Comparison of ENCODE assay signal across 10 cellular contexts in genomic region chr15:96341465-96342142, GRCh38. TPM values are rescaled to one million over a fixed set of nuclear protein-coding genes. Genes with fewer than 3 reads are reported as not detected.
DNase-seq lines count a peak whose midpoint lies in the region; ATAC-seq, FAIRE-seq and TF ChIP-seq lines count a peak whose summit lies in the region.
"Had no signal": no experiment of that assay in that cellular context is flagged by ENCODE, and none has a peak within 500 bp of the region (broad histone marks: within the 10 kb centered on the region; RNA-seq: fewer than 3 reads in every experiment).

No MANE protein-coding gene starts in this region.

- FAIRE-seq in H1 (lab: Jason Lieb, UNC), result no peak

- CTCF ChIA-PET in H1 (lab: Charles Lee; ENCODE audit: partially characterized antibody), result interaction anchor here (0.5 to 5.8 kb wide), 5 partner anchors 10 to 52 kb away, joined by 3 to 59 read pairs (median 4); partner anchors contain the start of gene NR2F2

- no peak overlapping the region; the same call in 1 of the 2 replicates for H3K18ac ChIP-seq in H1 (ENCODE audit: extremely low read depth, low read length)

- H3K27ac ChIP-seq in H1 (ENCODE audit: low read depth, low read length), result no peak overlapping the region
- peak overlapping the region; percentile 90 for H3K27ac ChIP-seq in suprapubic skin

- H3K36me3 Mint-ChIP-seq in activated T-helper 2 cell treated with anti-CD3 and anti-CD28 coated beads, Interferon-gamma antibody, Interleukin-2, Interleukin-4, amounts not matched to agents 10 μg/mL and 5 μg/mL and 100 μg/mL, durations not matched to agents 14 hours and 24 hours and 36 hours (ENCODE audit: low read depth), result no peaks in the 10 kb centered on the region
- H3K36me3 Mint-ChIP-seq: IgD-negative memory B cell had no signal

- no peaks in the 10 kb centered on the region for H3K9me3 ChIP-seq in NT2/D1 (ENCODE audit: insufficient read depth, low read length)
- H3K9me3 ChIP-seq in H1 (ENCODE audit: insufficient read depth in 2 of 2, low read depth in 1 of 2, low read length in 1 of 2), result no peaks in the 10 kb centered on the region
- no peaks in the 10 kb centered on the region for H3K9me3 ChIP-seq in suprapubic skin

- intact Hi-C loops in activated T-helper 2 cell treated with anti-CD3 and anti-CD28 coated beads, Interferon-gamma antibody, Interleukin-2, Interleukin-4, amounts not matched to agents 10 μg/mL and 5 μg/mL and 100 μg/mL, durations not matched to agents 14 hours and 24 hours and 36 hours (cut with micrococcal nuclease), result loop anchor here (2.0 to 10.0 kb wide), 2 partner anchors 13 to 1317 kb away; no protein-coding TSS in a partner anchor

- H3K9ac ChIP-seq in NT2/D1 (ENCODE audit: insufficient read length, low read depth), result peak overlapping the region; percentile 50
- no peak overlapping the region for H3K9ac ChIP-seq in H1 (replicated peaks in 1 of 4; ENCODE audit: extremely low read depth in 1 of 4, low read depth in 3 of 4, low read length in 3 of 4)

- no peak overlapping the region for H2BK120ac ChIP-seq in H1 (replicated peaks; ENCODE audit: low read depth, low read length)

- H3K79me1 ChIP-seq in H1 (ENCODE audit: low read depth, low read length), result no peaks in the 10 kb centered on the region

- ATAC-seq in HG03025 (IDR thresholded peaks at IDR 0.05; ENCODE audit: low FRiP score, unreplicated experiment), result no peak

- H3K4me1 ChIP-seq in NT2/D1 (ENCODE audit: insufficient read depth, insufficient read length) (peaks cover 12% of the 10 kb centered on the region), H1 (replicated peaks in 1 of 4; ENCODE audit: control insufficient read depth in 3 of 4, insufficient read depth in 4 of 4, low read length in 3 of 4) (peaks cover 21 to 36% (median 26%) of the 10 kb centered on the region in 4 experiments), suprapubic skin (peaks cover 11% of the 10 kb centered on the region)

- DNase-seq in NT2/D1 (ENCODE audit: low read depth, low spot score), result no peak
- DNase-seq in H1 (ENCODE audit: low read depth in 1 of 2, low spot score in 2 of 2), result peak in 1 of 2 experiments; percentile 64
- DNase-seq in lung microvascular endothelial cell (ENCODE audit: low read depth in 2 of 2), result peak; percentile 52 to 58
- no peak for DNase-seq in suprapubic skin (ENCODE audit: low spot score in 2 of 2)
- DNase-seq in activated T-helper 2 cell treated with anti-CD3 and anti-CD28 coated beads, Interferon-gamma antibody, Interleukin-2, Interleukin-4, amounts not matched to agents 10 μg/mL and 5 μg/mL and 100 μg/mL, durations not matched to agents 14 hours and 24 hours and 36 hours (ENCODE audit: low spot score), result no peak
- no peak for DNase-seq in nucleus accumbens (lab: John Stamatoyannopoulos, UW)
- no peak for DNase-seq in NCI-H146 (lab: John Stamatoyannopoulos, UW)

- H3K23me2 ChIP-seq in H1 (ENCODE audit: low read depth, low read length), result peaks cover 14% of the 10 kb centered on the region; the same call in 1 of the 2 replicates

- TF ChIP-seq RAD21 in H1 (IDR thresholded peaks at IDR 0.05 in 1 of 2, conservative IDR thresholded peaks at IDR 0.05 in 1 of 2; ENCODE audit: low read depth in 2 of 2, low read length in 2 of 2), result no peak

- H3K56ac ChIP-seq in H1 (replicated peaks; ENCODE audit: insufficient read length, low read depth, low read length), result no peak overlapping the region

- no peak overlapping the region for H3K4me3 Mint-ChIP-seq in activated T-helper 2 cell treated with anti-CD3 and anti-CD28 coated beads, Interferon-gamma antibody, Interleukin-2, Interleukin-4, amounts not matched to agents 10 μg/mL and 5 μg/mL and 100 μg/mL, durations not matched to agents 14 hours and 24 hours and 36 hours (ENCODE audit: low read depth)
- H3K4me3 Mint-ChIP-seq: central memory CD8-positive, alpha-beta T cell had no signal

- H2AFZ ChIP-seq in H1 (ENCODE audit: low read length), result no peak overlapping the region

- H3K27me3 Mint-ChIP-seq in activated T-helper 2 cell treated with anti-CD3 and anti-CD28 coated beads, Interferon-gamma antibody, Interleukin-2, Interleukin-4, amounts not matched to agents 10 μg/mL and 5 μg/mL and 100 μg/mL, durations not matched to agents 14 hours and 24 hours and 36 hours (ENCODE audit: low read depth), result peaks cover 87% of the 10 kb centered on the region

- H3K27ac Mint-ChIP-seq in activated T-helper 2 cell treated with anti-CD3 and anti-CD28 coated beads, Interferon-gamma antibody, Interleukin-2, Interleukin-4, amounts not matched to agents 10 μg/mL and 5 μg/mL and 100 μg/mL, durations not matched to agents 14 hours and 24 hours and 36 hours, result no peak overlapping the region

- H2BK15ac ChIP-seq in H1 (ENCODE audit: low read length), result no peak overlapping the region

- H3K4me3 ChIP-seq in NT2/D1 (ENCODE audit: insufficient read length, low read depth) (peak overlapping the region; percentile 49), H1 (ENCODE audit: extremely low read depth in 1 of 4, insufficient read depth in 2 of 4, low read depth in 3 of 4, low read length in 4 of 4) (peak overlapping the region; percentile 44 to 70 (median 46); a peak in 7 of 8 replicates), suprapubic skin (peak overlapping the region; percentile 71)

- H3K27me3 ChIP-seq in NT2/D1 (ENCODE audit: insufficient read depth, insufficient read length), result peaks cover 88% of the 10 kb centered on the region
- peaks cover 55 to 92% (median 78%) of the 10 kb centered on the region in 4 experiments for H3K27me3 ChIP-seq in H1 (replicated peaks in 1 of 4; ENCODE audit: control insufficient read depth in 3 of 4, extremely low read depth in 1 of 4, insufficient read depth in 3 of 4, low read length in 3 of 4)
- peaks cover 20% of the 10 kb centered on the region for H3K27me3 ChIP-seq in suprapubic skin

- TF ChIP-seq EP300 in H1 (IDR thresholded peaks at IDR 0.05; ENCODE audit: borderline replicate concordance in 1 of 2, low read depth in 2 of 2, low read length in 2 of 2), result no peak
- TF ChIP-seq EP300 in suprapubic skin (IDR thresholded peaks at IDR 0.05), result no peak

- TF ChIP-seq CTCF in H1 (IDR thresholded peaks at IDR 0.05; ENCODE audit: control extremely low read depth in 1 of 3, insufficient read depth in 1 of 3, low read depth in 1 of 3, low read length in 3 of 3) (no peak), suprapubic skin (IDR thresholded peaks at IDR 0.05) (no peak)

- no peak overlapping the region for H4K91ac ChIP-seq in H1 (replicated peaks; ENCODE audit: insufficient read length, low read length)

- H3K36me3 ChIP-seq in NT2/D1 (ENCODE audit: insufficient read depth, insufficient read length, low read length) (no peaks in the 10 kb centered on the region), H1 (ENCODE audit: control insufficient read depth in 2 of 4, insufficient read depth in 4 of 4, low read length in 3 of 4) (no peaks in the 10 kb centered on the region; a peak in 1 of 8 replicates), suprapubic skin (no peaks in the 10 kb centered on the region)

- H2AK5ac ChIP-seq in H1 (ENCODE audit: low read depth, low read length), result no peak overlapping the region

- H3K23ac ChIP-seq in H1 (ENCODE audit: insufficient read length), result no peak overlapping the region

- H4K5ac ChIP-seq in H1 (ENCODE audit: insufficient read length, low read depth, low read length), result no peak overlapping the region

- no peak overlapping the region for H3K4ac ChIP-seq in H1 (replicated peaks; ENCODE audit: insufficient read length, low read depth, low read length)

- POLR2A ChIA-PET in H1 (lab: Charles Lee; ENCODE audit: partially characterized antibody), result interaction anchor here (1.0 to 2.5 kb wide), 3 partner anchors 11 to 20 kb away, joined by 3 to 9 read pairs (median 6); partner anchors contain the start of gene NR2F2

- H4K20me1 ChIP-seq in H1 (replicated peaks in 1 of 2; ENCODE audit: control insufficient read depth in 1 of 2, insufficient read depth in 2 of 2, low read length in 2 of 2), result peaks cover 0 to 3% of the 10 kb centered on the region in 2 experiments

- H3K79me2 ChIP-seq in H1 (ENCODE audit: control insufficient read depth in 1 of 2, insufficient read depth in 2 of 2, low read length in 2 of 2), result no peaks in the 10 kb centered on the region

- no peak overlapping the region for H4K8ac ChIP-seq in H1 (ENCODE audit: extremely low read depth, insufficient read depth, low read length)

- no peaks in the 10 kb centered on the region for H3K9me3 Mint-ChIP-seq in activated T-helper 2 cell treated with anti-CD3 and anti-CD28 coated beads, Interferon-gamma antibody, Interleukin-2, Interleukin-4, amounts not matched to agents 10 μg/mL and 5 μg/mL and 100 μg/mL, durations not matched to agents 14 hours and 24 hours and 36 hours
- H3K9me3 Mint-ChIP-seq: central memory CD8-positive, alpha-beta T cell had no signal

- no peak overlapping the region for H2BK20ac ChIP-seq in H1 (ENCODE audit: low read length)

- no peak overlapping the region for H2BK5ac ChIP-seq in H1 (ENCODE audit: low read depth, low read length)

- TF ChIP-seq POLR2A in H1 (IDR thresholded peaks at IDR 0.05; ENCODE audit: control extremely low read depth in 1 of 2, low read depth in 2 of 2, low read length in 2 of 2) (no peak), suprapubic skin (IDR thresholded peaks at IDR 0.05) (no peak)

- no peaks in the 10 kb centered on the region for H3K4me1 Mint-ChIP-seq in activated T-helper 2 cell treated with anti-CD3 and anti-CD28 coated beads, Interferon-gamma antibody, Interleukin-2, Interleukin-4, amounts not matched to agents 10 μg/mL and 5 μg/mL and 100 μg/mL, durations not matched to agents 14 hours and 24 hours and 36 hours (ENCODE audit: low read depth)

- peak overlapping the region; percentile 83 to 85 for H3K4me2 ChIP-seq in H1 (ENCODE audit: insufficient read depth in 1 of 2, low read depth in 2 of 2, low read length in 2 of 2)

- H3K14ac ChIP-seq in H1 (ENCODE audit: insufficient read length), result no peak overlapping the region

- H2BK12ac ChIP-seq in H1 (ENCODE audit: low read depth, low read length), result 0 out of 2 replicates have a peak overlapping the region, but pooled peaks have one; percentile 27

- WGBS in H1 (ENCODE audit: extremely low coverage in 1 of 2, insufficient coverage in 1 of 2, insufficient read length in 1 of 2, insufficient replicate concordance in 2 of 2, low coverage in 1 of 2, low lambda C conversion rate in 2 of 2, missing lambda C conversion rate in 1 of 2), 2 experiments, result 2% methylated on average over 32 of the region's 37 CpGs; no CpG with 5 or more reads in 1 of the 2 experiments
- WGBS in suprapubic skin, result 57% methylated on average over 36 of the region's 37 CpGs

RNA-seq across cellular contexts. Expression of gene NR2F2, which starts 11.1 kb away (rescaled TPM):
- not detected in 2 replicates for total RNA-seq in H1 (2021; fragmentation: NEBNext Ultra II Directional; extraction: Animal tissue kit (Norgen Biotek cat#: 25700))
- polyA plus RNA-seq in H1 (2011; rRNA removed), result 0.03 and 0.14 TPM in 2 replicates
- polyA plus RNA-seq in H1 (2011; cell fraction: cytosol; rRNA removed), result 0.05 TPM
- polyA plus RNA-seq in H1 (2011; cell fraction: nucleus; rRNA removed), result 0.07 TPM
- 0.21 to 0.88 TPM (median 0.46 TPM) in 4 replicates for polyA plus RNA-seq in H1 (2012, experiment 1 of 2)
- polyA plus RNA-seq in H1 (2012, experiment 2 of 2), result 0.10 TPM
- 0.04 TPM for polyA plus RNA-seq in H1 (2013, experiment 1 of 2)
- polyA plus RNA-seq in H1 (2013, experiment 2 of 2), result 0.04 TPM
- polyA minus RNA-seq in H1 (2011; rRNA and poly(A)+ RNA removed), result 0.03 TPM in 1 of 2 replicates, not detected in the other
- polyA minus RNA-seq in H1 (2011; cell fraction: cytosol; rRNA and poly(A)+ RNA removed), result 0.29 TPM
- not detected for polyA minus RNA-seq in H1 (2011; cell fraction: nucleus; rRNA and poly(A)+ RNA removed)
- 17.4 and 25.0 TPM in 2 replicates for total RNA-seq in lung microvascular endothelial cell
- 10 to 100 TPM in 2 of 4 donors, 1 to 10 TPM in 2; 4.0 to 12.7 (median 7.1) TPM for total RNA-seq in suprapubic skin
- not detected in 2 replicates for total RNA-seq in activated T-helper 2 cell treated with anti-CD3 and anti-CD28 coated beads, Interferon-gamma antibody, Interleukin-2, Interleukin-4, amounts not matched to agents 10 μg/mL and 5 μg/mL and 100 μg/mL, durations not matched to agents 14 hours and 24 hours and 36 hours
- polyA plus RNA-seq: IgD-negative memory B cell had no signal

Comparison
In these comparisons a context has a peak if more than half of its experiments do, and no peak if none do; other contexts are left out.
1. DNase-seq: peak in lung microvascular endothelial cell (2 of 2); none in NT2/D1 (single experiment), suprapubic skin (0 of 2), activated T-helper 2 cell treated with anti-CD3 and anti-CD28 coated beads, Interferon-gamma antibody, Interleukin-2, Interleukin-4, amounts not matched to agents 10 μg/mL and 5 μg/mL and 100 μg/mL, durations not matched to agents 14 hours and 24 hours and 36 hours (single experiment), nucleus accumbens (0 of 56) and NCI-H146 (single experiment).
2. Peak in every context shown above with its lines, with median percentiles within 50 percentile points of each other: H3K4me3 ChIP-seq.